Comparison of ENCODE assay signal across 8 cellular contexts in genomic region chr18:48605408-48605845, GRCh38.
DNase-seq lines count a peak whose midpoint lies in the region; ATAC-seq, FAIRE-seq and TF ChIP-seq lines count a peak whose summit lies in the region.

No MANE protein-coding gene starts in this region.

- no peak overlapping the region for H3K4me3 ChIP-seq in GM12875 (ENCODE audit: low read depth, low read length)

- DNase-seq in RPMI7951 (ENCODE audit: low read depth): peak; percentile 13
- DNase-seq in islet precursor cell: peak; percentile 88
- DNase-seq in left ventricle myocardium superior: no peak
- DNase-seq in H54 (ENCODE audit: insufficient read length, low spot score): no peak
- DNase-seq in sciatic nerve (ENCODE audit: low spot score): no peak
- no peak for DNase-seq in GM03348 (ENCODE audit: low spot score)

- peak; percentile 26; the same call in 1 of the 2 replicates for TF ChIP-seq CTCF in GM12875 (IDR thresholded peaks at IDR 0.05; ENCODE audit: borderline replicate concordance, insufficient read depth, low read depth, low read length)

- intact Hi-C loops in left ventricle myocardium superior (cut with micrococcal nuclease) (loop anchor here (10.0 kb wide), 1 partner anchor 61 kb away; no protein-coding TSS in a partner anchor), sciatic nerve (cut with DNase I) (no loop called here)

- peak; percentile 68 for ATAC-seq in HG03342 (IDR thresholded peaks at IDR 0.05; ENCODE audit: unreplicated experiment)
- ATAC-seq in left ventricle myocardium superior: no peak
- ATAC-seq in sciatic nerve: no peak

- no peak for FAIRE-seq in H54 (lab: Jason Lieb, UNC)

- TF ChIP-seq POLR2A in H54 (IDR thresholded peaks at IDR 0.05; ENCODE audit: low read depth, low read length): no peak

Comparison
In these comparisons a context has a peak if more than half of its experiments do, and no peak if none do; other contexts are left out.
1. DNase-seq: peak in RPMI7951 (single experiment) and islet precursor cell (single experiment); none in left ventricle myocardium superior (single experiment), H54 (single experiment), sciatic nerve (single experiment) and GM03348 (single experiment).